In the genomic region with DNA sequence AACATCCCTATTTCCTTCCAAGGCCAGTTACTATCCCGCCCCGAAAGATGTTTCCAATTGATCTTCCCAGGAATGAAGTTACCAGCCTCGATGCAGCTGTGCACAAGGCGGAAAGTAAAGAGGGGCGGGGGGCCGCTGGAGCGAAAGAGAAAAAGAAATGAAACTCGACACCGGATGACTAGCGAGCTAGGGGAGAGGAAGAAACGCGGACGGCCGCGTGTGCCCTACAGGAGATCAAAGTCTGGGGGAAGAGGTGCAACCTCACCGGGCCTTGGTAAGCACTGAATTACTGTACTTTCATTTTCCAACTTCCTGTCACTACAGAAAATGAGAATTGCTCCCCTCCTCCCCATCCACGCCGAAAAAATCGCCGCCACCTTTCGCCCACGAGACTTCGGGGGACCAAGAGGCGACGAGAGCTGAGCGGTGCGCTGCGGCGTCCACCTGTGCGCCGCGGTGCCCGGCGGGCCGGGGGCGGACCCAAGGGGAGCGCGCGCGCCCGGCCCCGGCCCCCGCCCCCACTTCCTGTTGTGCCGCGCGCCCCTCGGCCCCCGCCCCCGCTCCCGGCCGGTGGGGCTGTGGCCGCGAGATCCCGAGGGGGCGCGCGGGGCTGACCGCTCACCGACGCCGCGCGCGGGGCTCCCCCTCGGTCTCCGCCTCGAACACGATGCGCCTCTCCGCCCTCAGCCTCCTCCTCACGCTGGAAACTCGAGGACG, we compare ENCODE assay signal across 8 cellular contexts. TPM values are rescaled to one million over a fixed set of nuclear protein-coding genes. Genes with fewer than 3 reads are reported as not detected.
DNase-seq lines count a peak whose midpoint lies in the region; ATAC-seq and TF ChIP-seq lines count a peak whose summit lies in the region.

No MANE protein-coding gene starts in this region.

- DNase-seq in CD14-positive monocyte (ENCODE audit: low spot score), result peak; percentile 55
- peak; percentile 96 for DNase-seq in NCI-H69 (lab: John Stamatoyannopoulos, UW)
- peak; percentile 78 for DNase-seq in activated CD4-positive, alpha-beta T cell treated with anti-CD3 and anti-CD28 coated beads, Interleukin-2, amount 50 U/mL, for 1 hour
- peak; percentile 73 to 86 for DNase-seq in stimulated activated CD4-positive, alpha-beta T cell treated with anti-CD3 and anti-CD28 coated beads, Interleukin-4, amount 100 ng/mL, for 4 hours

- peak overlapping the region; percentile 94 to 99 (median 97) for H3K27ac Mint-ChIP-seq in CD14-positive monocyte
- H3K27ac Mint-ChIP-seq in dendritic cell treated with granulocyte-macrophage colony-stimulating factor and Interleukin-4, amounts not matched to agents 40 ng/mL and 50 ng/mL, for 4 days, result peak overlapping the region; percentile 95

- peak overlapping the region; percentile 94 to 99 for H3K27ac ChIP-seq in liver (ENCODE audit: low read depth in 1 of 2, low read length in 2 of 2)

- WGBS in liver, result under 1% methylated on average over 73 of the region's 73 CpGs

- H3K27me3 Mint-ChIP-seq in CD14-positive monocyte (ENCODE audit: low read depth in 3 of 3), result peaks cover 0 to 3% (median 0%) of the 10 kb centered on the region in 3 donors
- H3K27me3 Mint-ChIP-seq in dendritic cell treated with granulocyte-macrophage colony-stimulating factor and Interleukin-4, amounts not matched to agents 40 ng/mL and 50 ng/mL, for 4 days, result no peaks in the 10 kb centered on the region

- no peaks in the 10 kb centered on the region for H3K9me3 Mint-ChIP-seq in CD14-positive monocyte
- no peaks in the 10 kb centered on the region for H3K9me3 Mint-ChIP-seq in dendritic cell treated with granulocyte-macrophage colony-stimulating factor and Interleukin-4, amounts not matched to agents 40 ng/mL and 50 ng/mL, for 4 days

- no peaks in the 10 kb centered on the region for H3K36me3 ChIP-seq in liver (ENCODE audit: control insufficient read depth in 4 of 4, insufficient read depth in 3 of 4, low read depth in 1 of 4, low read length in 3 of 4)

- H3K4me1 Mint-ChIP-seq in CD14-positive monocyte, result peaks cover 45% of the 10 kb centered on the region
- peaks cover 19% of the 10 kb centered on the region for H3K4me1 Mint-ChIP-seq in dendritic cell treated with granulocyte-macrophage colony-stimulating factor and Interleukin-4, amounts not matched to agents 40 ng/mL and 50 ng/mL, for 4 days (ENCODE audit: low read depth)

- peak in 1 of 2 donors; percentile 26 for TF ChIP-seq RAD21 in liver (IDR thresholded peaks at IDR 0.05)

- TF ChIP-seq CTCF in CD14-positive monocyte (IDR thresholded peaks at IDR 0.05) (no peak), liver (IDR thresholded peaks at IDR 0.05; ENCODE audit: low read depth, low read length, missing input control) (no peak)

- H3K4me1 ChIP-seq in liver (ENCODE audit: control insufficient read depth in 4 of 4, insufficient read depth in 4 of 4, low read length in 3 of 4), result peaks cover 0 to 27% (median 19%) of the 10 kb centered on the region in 4 donors

- no peaks in the 10 kb centered on the region for H3K9me3 ChIP-seq in liver (ENCODE audit: control insufficient read depth in 4 of 4, low read length in 3 of 4)

- ATAC-seq in GM19397 (IDR thresholded peaks at IDR 0.05; ENCODE audit: unreplicated experiment), result peak; percentile 62
- peak; percentile 38 for ATAC-seq in HG03558 (IDR thresholded peaks at IDR 0.05; ENCODE audit: extremely low read depth, unreplicated experiment)

- peak overlapping the region; percentile 85 to 92 (median 91) for H3K4me3 ChIP-seq in liver (ENCODE audit: low read depth in 1 of 3, low read length in 3 of 3)

- no peaks in the 10 kb centered on the region for H3K36me3 Mint-ChIP-seq in CD14-positive monocyte
- peaks cover 12% of the 10 kb centered on the region for H3K36me3 Mint-ChIP-seq in dendritic cell treated with granulocyte-macrophage colony-stimulating factor and Interleukin-4, amounts not matched to agents 40 ng/mL and 50 ng/mL, for 4 days (ENCODE audit: low read depth)

- peak overlapping the region; percentile 98 to 100 for H3K4me3 Mint-ChIP-seq in CD14-positive monocyte
- peak overlapping the region; percentile 100 for H3K4me3 Mint-ChIP-seq in dendritic cell treated with granulocyte-macrophage colony-stimulating factor and Interleukin-4, amounts not matched to agents 40 ng/mL and 50 ng/mL, for 4 days

- no peaks in the 10 kb centered on the region for H3K27me3 ChIP-seq in liver (ENCODE audit: control insufficient read depth in 4 of 4, insufficient read depth in 4 of 4, low read length in 3 of 4)

- peak overlapping the region; percentile 86 to 89 for H3K9ac ChIP-seq in liver (ENCODE audit: low read depth in 1 of 2, low read length in 2 of 2)

- intact Hi-C loops in CD14-positive monocyte (cut with micrococcal nuclease), result loop anchor here in 1 of 2 donors (5.0 to 10.0 kb wide), 2 partner anchors 39 to 106 kb away; no protein-coding TSS in a partner anchor
- intact Hi-C loops in dendritic cell treated with granulocyte-macrophage colony-stimulating factor and Interleukin-4, amounts not matched to agents 40 ng/mL and 50 ng/mL, for 4 days (cut with micrococcal nuclease), result no loop called here

TF ChIP-seq in liver, 16 proteins besides CTCF, POLR2A, EP300 and RAD21:
- peak; percentile 73 for TF ChIP-seq SP1 (IDR thresholded peaks at IDR 0.05)
- peak; percentile 19 to 71 for TF ChIP-seq GABPA (IDR thresholded peaks at IDR 0.05 in 1 of 2, conservative IDR thresholded peaks at IDR 0.05 in 1 of 2)
- TF ChIP-seq EGR1 (IDR thresholded peaks at IDR 0.05; ENCODE audit: low read depth in 2 of 2), result peak in 1 of 2 donors; percentile 2
- peak; percentile 17 for TF ChIP-seq ZBTB33 (IDR thresholded peaks at IDR 0.05)
- TF ChIP-seq ATF3 (IDR thresholded peaks at IDR 0.05), result no peak
- peak; percentile 72 to 73 for TF ChIP-seq HNF4A (conservative IDR thresholded peaks at IDR 0.05)
- no peak for TF ChIP-seq HNF4G (IDR thresholded peaks at IDR 0.05)
- TF ChIP-seq FOXA2 (IDR thresholded peaks at IDR 0.05), result no peak
- TF ChIP-seq, protein P1, sequence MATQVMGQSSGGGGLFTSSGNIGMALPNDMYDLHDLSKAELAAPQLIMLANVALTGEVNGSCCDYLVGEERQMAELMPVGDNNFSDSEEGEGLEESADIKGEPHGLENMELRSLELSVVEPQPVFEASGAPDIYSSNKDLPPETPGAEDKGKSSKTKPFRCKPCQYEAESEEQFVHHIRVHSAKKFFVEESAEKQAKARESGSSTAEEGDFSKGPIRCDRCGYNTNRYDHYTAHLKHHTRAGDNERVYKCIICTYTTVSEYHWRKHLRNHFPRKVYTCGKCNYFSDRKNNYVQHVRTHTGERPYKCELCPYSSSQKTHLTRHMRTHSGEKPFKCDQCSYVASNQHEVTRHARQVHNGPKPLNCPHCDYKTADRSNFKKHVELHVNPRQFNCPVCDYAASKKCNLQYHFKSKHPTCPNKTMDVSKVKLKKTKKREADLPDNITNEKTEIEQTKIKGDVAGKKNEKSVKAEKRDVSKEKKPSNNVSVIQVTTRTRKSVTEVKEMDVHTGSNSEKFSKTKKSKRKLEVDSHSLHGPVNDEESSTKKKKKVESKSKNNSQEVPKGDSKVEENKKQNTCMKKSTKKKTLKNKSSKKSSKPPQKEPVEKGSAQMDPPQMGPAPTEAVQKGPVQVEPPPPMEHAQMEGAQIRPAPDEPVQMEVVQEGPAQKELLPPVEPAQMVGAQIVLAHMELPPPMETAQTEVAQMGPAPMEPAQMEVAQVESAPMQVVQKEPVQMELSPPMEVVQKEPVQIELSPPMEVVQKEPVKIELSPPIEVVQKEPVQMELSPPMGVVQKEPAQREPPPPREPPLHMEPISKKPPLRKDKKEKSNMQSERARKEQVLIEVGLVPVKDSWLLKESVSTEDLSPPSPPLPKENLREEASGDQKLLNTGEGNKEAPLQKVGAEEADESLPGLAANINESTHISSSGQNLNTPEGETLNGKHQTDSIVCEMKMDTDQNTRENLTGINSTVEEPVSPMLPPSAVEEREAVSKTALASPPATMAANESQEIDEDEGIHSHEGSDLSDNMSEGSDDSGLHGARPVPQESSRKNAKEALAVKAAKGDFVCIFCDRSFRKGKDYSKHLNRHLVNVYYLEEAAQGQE (IDR thresholded peaks at IDR 0.05), result no peak
- peak; percentile 66 for TF ChIP-seq MAX (IDR thresholded peaks at IDR 0.05)
- TF ChIP-seq YY1 (IDR thresholded peaks at IDR 0.05), result peak; percentile 25
- TF ChIP-seq FOXA1 (IDR thresholded peaks at IDR 0.05), result no peak
- peak in 1 of 2 donors; percentile 36 for TF ChIP-seq JUND (IDR thresholded peaks at IDR 0.05)
- TF ChIP-seq RXRA (IDR thresholded peaks at IDR 0.05), result peak in 1 of 2 donors; percentile 36
- peak; percentile 21 for TF ChIP-seq TAF1 (conservative IDR thresholded peaks at IDR 0.05)
TF ChIP-seq in liver: peak in this region for 10.

RNA-seq across cellular contexts. Expression of gene ELK4, which starts 0.6 kb away (rescaled TPM):
- polyA plus RNA-seq in CD14-positive monocyte, result 1 to 10 TPM; 1.4 to 2.6 TPM
- total RNA-seq in liver, result 10 to 100 TPM in 1 of 2 donors, 1 to 10 TPM in 1; 9.2 to 20.2 TPM
- polyA plus RNA-seq in liver, result 1 to 10 TPM; 3.5 to 4.7 TPM

RNA-seq across cellular contexts. Expression of gene SLC45A3, which starts 49.1 kb away (rescaled TPM):
- polyA plus RNA-seq in CD14-positive monocyte (under 1 TPM in 1 of 2 donors, not detected in 1; 0.11 TPM), liver (1 to 10 TPM; 5.3 to 5.6 TPM)
- total RNA-seq in liver, result 1 to 10 TPM; 5.9 to 9.9 TPM

Comparison
In these comparisons a context has a peak if more than half of its experiments do, and no peak if none do; other contexts are left out.
1. Peak in every context shown above with its lines: DNase-seq, ATAC-seq, H3K4me3 ChIP-seq and H3K27ac ChIP-seq.
2. RNA of gene SLC45A3, which starts 49.1 kb away (polyA plus RNA-seq): 5.3 to 5.6 TPM in liver; 0.11 TPM in CD14-positive monocyte; every median in the first group is over 4 times any median in the second.